Comparison of ENCODE assay signal across 12 cellular contexts in the genomic region with DNA sequence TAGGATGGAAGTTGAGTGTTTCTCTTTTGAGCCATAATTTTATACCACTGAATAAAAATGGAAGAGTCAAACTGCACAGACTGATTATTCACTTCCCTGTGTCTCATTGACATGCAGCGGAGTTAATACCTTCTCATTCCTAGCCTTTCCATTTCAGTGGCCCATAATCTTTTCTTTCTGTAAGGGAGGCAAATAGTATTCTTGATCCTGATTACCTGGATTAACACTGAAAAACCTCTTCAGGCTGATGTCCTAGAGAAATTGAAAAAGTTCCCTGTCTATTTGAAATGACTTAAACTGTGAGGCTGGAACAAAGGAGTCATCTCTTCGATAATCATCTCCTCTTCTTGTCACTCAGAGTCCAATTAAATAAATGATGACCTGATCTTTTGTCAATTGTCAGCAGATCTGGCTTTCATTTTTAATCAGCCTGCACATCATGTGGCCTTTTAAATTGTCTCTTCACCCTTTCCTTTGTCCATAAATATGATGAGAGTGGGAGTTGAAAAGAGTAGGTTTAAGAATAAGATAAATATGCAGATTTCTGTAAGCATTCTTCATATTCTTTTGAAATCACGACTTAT.
DNase-seq lines count a peak whose midpoint lies in the region; ATAC-seq and TF ChIP-seq lines count a peak whose summit lies in the region.
"Had no signal": no experiment of that assay in that cellular context is flagged by ENCODE, and none has a peak within 500 bp of the region (broad histone marks: within the 10 kb centered on the region; RNA-seq: fewer than 3 reads in every experiment).

No MANE protein-coding gene starts in this region.

- H3K9me3 Mint-ChIP-seq in stimulated activated naive CD8-positive, alpha-beta T cell treated with anti-CD3 and anti-CD28 coated beads, Interleukin-15, amount 100 ng/mL, for 72 hours, result no peaks in the 10 kb centered on the region
- H3K9me3 Mint-ChIP-seq in stimulated activated naive CD8-positive, alpha-beta T cell treated with anti-CD3 and anti-CD28 coated beads, Interleukin-15, Interleukin-2, amounts not matched to agents 100 ng/mL and 50 ng/mL, for 24 hours, result no peaks in the 10 kb centered on the region

- no peak overlapping the region for H2AK5ac ChIP-seq in mesendoderm (ENCODE audit: low read length)

- no CpG with 5 or more reads among the region's 3 CpGs for WGBS in mesendoderm (ENCODE audit: extremely low coverage, insufficient coverage, low lambda C conversion rate)

- no peak overlapping the region for H3K27ac Mint-ChIP-seq in stimulated activated naive CD8-positive, alpha-beta T cell treated with anti-CD3 and anti-CD28 coated beads, Interleukin-15, amount 100 ng/mL, for 72 hours
- peak overlapping the region; percentile 79 for H3K27ac Mint-ChIP-seq in stimulated activated naive CD8-positive, alpha-beta T cell treated with anti-CD3 and anti-CD28 coated beads, Interleukin-15, Interleukin-2, amounts not matched to agents 100 ng/mL and 50 ng/mL, for 24 hours
- H3K27ac Mint-ChIP-seq: CD4-positive, CD25-positive, alpha-beta regulatory T cell had no signal

- peak; percentile 55 for ATAC-seq in stimulated activated naive CD8-positive, alpha-beta T cell treated with anti-CD3 and anti-CD28 coated beads, Interleukin-15, Interleukin-2, amounts not matched to agents 100 U/mL and 50 U/mL, for 24 hours
- no peak for ATAC-seq in stimulated activated naive CD8-positive, alpha-beta T cell treated with anti-CD3 and anti-CD28 coated beads, Interleukin-15, amount 100 ng/mL, for 72 hours

- H4K5ac ChIP-seq in mesendoderm (ENCODE audit: low read length), result no peak overlapping the region

- no peaks in the 10 kb centered on the region for H3K79me2 ChIP-seq in mesendoderm (ENCODE audit: control insufficient read depth, insufficient read depth, low read length)

- no peaks in the 10 kb centered on the region for H3K9me3 ChIP-seq in WERI-Rb-1 (ENCODE audit: severe bottlenecking)
- H3K9me3 ChIP-seq: BLaER1 treated with 17β-estradiol and CSF1 and Interleukin-3, amounts not matched to agents 10 nM and 100 nM had no signal

- no peak overlapping the region for H3K4me2 ChIP-seq in mesendoderm (ENCODE audit: low read length)
- H3K4me2 ChIP-seq: BLaER1 treated with 17β-estradiol and CSF1 and Interleukin-3, amounts not matched to agents 10 nM and 100 nM had no signal

- no peaks in the 10 kb centered on the region for H3K27me3 ChIP-seq in mesendoderm (ENCODE audit: insufficient read depth, low read length, poor library complexity)
- H3K27me3 ChIP-seq in WERI-Rb-1 (ENCODE audit: insufficient read depth, low read depth, severe bottlenecking), result no peaks in the 10 kb centered on the region
- H3K27me3 ChIP-seq: BLaER1 treated with 17β-estradiol and CSF1 and Interleukin-3, amounts not matched to agents 10 nM and 100 nM had no signal

- H3K4me1 ChIP-seq in mesendoderm (ENCODE audit: control insufficient read depth, low read depth, low read length), result peaks cover 3% of the 10 kb centered on the region

- no peaks in the 10 kb centered on the region for H3K36me3 ChIP-seq in mesendoderm (ENCODE audit: control insufficient read depth, insufficient read depth, low read length)
- H3K36me3 ChIP-seq in WERI-Rb-1, result no peaks in the 10 kb centered on the region
- H3K36me3 ChIP-seq: BLaER1 treated with 17β-estradiol and CSF1 and Interleukin-3, amounts not matched to agents 10 nM and 100 nM had no signal

- H2BK15ac ChIP-seq in mesendoderm (replicated peaks; ENCODE audit: low read depth), result peak overlapping the region; percentile 36

- peaks cover 3% of the 10 kb centered on the region for H3K4me1 Mint-ChIP-seq in stimulated activated naive CD8-positive, alpha-beta T cell treated with anti-CD3 and anti-CD28 coated beads, Interleukin-15, amount 100 ng/mL, for 72 hours
- peaks cover 20% of the 10 kb centered on the region for H3K4me1 Mint-ChIP-seq in stimulated activated naive CD8-positive, alpha-beta T cell treated with anti-CD3 and anti-CD28 coated beads, Interleukin-15, Interleukin-2, amounts not matched to agents 100 ng/mL and 50 ng/mL, for 24 hours (ENCODE audit: low read depth)
- H3K4me1 Mint-ChIP-seq: CD4-positive, CD25-positive, alpha-beta regulatory T cell had no signal

- no peak overlapping the region for H3K18ac ChIP-seq in mesendoderm (ENCODE audit: low read length)

- H3K9ac ChIP-seq in mesendoderm (ENCODE audit: low read length), result no peak overlapping the region
- H3K9ac ChIP-seq: BLaER1 treated with 17β-estradiol and CSF1 and Interleukin-3, amounts not matched to agents 10 nM and 100 nM had no signal

- no peak for TF ChIP-seq CTCF in WERI-Rb-1 (IDR thresholded peaks at IDR 0.05; ENCODE audit: low read depth, low read length)

- H3K27ac ChIP-seq in mesendoderm (ENCODE audit: low read depth, low read length) (no peak overlapping the region), WERI-Rb-1 (no peak overlapping the region)
- H3K27ac ChIP-seq: BLaER1 treated with 17β-estradiol and CSF1 and Interleukin-3, amounts not matched to agents 10 nM and 100 nM had no signal

- H4K8ac ChIP-seq in mesendoderm (ENCODE audit: low read depth, low read length), result no peak overlapping the region

- no peak overlapping the region for H3K23ac ChIP-seq in mesendoderm (ENCODE audit: low read length)

- DNase-seq in NCI-H82 (lab: John Stamatoyannopoulos, UW), result peak; percentile 29
- no peak for DNase-seq in NCI-H82 treated with DMSO at 0.1 percent for 48 hours (lab: John Stamatoyannopoulos, UW; ENCODE audit: unreplicated experiment)
- DNase-seq in stimulated activated naive CD8-positive, alpha-beta T cell treated with anti-CD3 and anti-CD28 coated beads, Interleukin-15, Interleukin-2, amounts not matched to agents 100 U/mL and 50 U/mL, for 24 hours, result no peak
- no peak for DNase-seq in stimulated activated naive CD8-positive, alpha-beta T cell treated with anti-CD3 and anti-CD28 coated beads, Interleukin-15, amount 100 ng/mL, for 72 hours
- no peak for DNase-seq in mesendoderm
- no peak for DNase-seq in WERI-Rb-1
- DNase-seq in epidermal melanocyte (ENCODE audit: insufficient read length, low spot score), result no peak
- DNase-seq: ACHN; CD4-positive, CD25-positive, alpha-beta regulatory T cell; HCEC 1CT had no signal

- H3K27me3 Mint-ChIP-seq in stimulated activated naive CD8-positive, alpha-beta T cell treated with anti-CD3 and anti-CD28 coated beads, Interleukin-15, amount 100 ng/mL, for 72 hours, result peaks cover 19% of the 10 kb centered on the region
- peaks cover 7% of the 10 kb centered on the region for H3K27me3 Mint-ChIP-seq in stimulated activated naive CD8-positive, alpha-beta T cell treated with anti-CD3 and anti-CD28 coated beads, Interleukin-15, Interleukin-2, amounts not matched to agents 100 ng/mL and 50 ng/mL, for 24 hours

- H3K4ac ChIP-seq in mesendoderm (ENCODE audit: low read depth, low read length), result no peak overlapping the region

- no peak overlapping the region for H3K56ac ChIP-seq in mesendoderm (ENCODE audit: low read length)

- no peaks in the 10 kb centered on the region for H3K36me3 Mint-ChIP-seq in stimulated activated naive CD8-positive, alpha-beta T cell treated with anti-CD3 and anti-CD28 coated beads, Interleukin-15, Interleukin-2, amounts not matched to agents 100 ng/mL and 50 ng/mL, for 24 hours (ENCODE audit: low read depth)
- H3K36me3 Mint-ChIP-seq: CD4-positive, CD25-positive, alpha-beta regulatory T cell had no signal

- no peak overlapping the region for H2BK5ac ChIP-seq in mesendoderm (ENCODE audit: low read length)

- no peak overlapping the region for H3K4me3 Mint-ChIP-seq in stimulated activated naive CD8-positive, alpha-beta T cell treated with anti-CD3 and anti-CD28 coated beads, Interleukin-15, amount 100 ng/mL, for 72 hours
- H3K4me3 Mint-ChIP-seq in stimulated activated naive CD8-positive, alpha-beta T cell treated with anti-CD3 and anti-CD28 coated beads, Interleukin-15, Interleukin-2, amounts not matched to agents 100 ng/mL and 50 ng/mL, for 24 hours, result peak overlapping the region; percentile 20
- H3K4me3 Mint-ChIP-seq: CD4-positive, CD25-positive, alpha-beta regulatory T cell had no signal

- no peak overlapping the region for H3K4me3 ChIP-seq in mesendoderm (ENCODE audit: low read length)
- no peak overlapping the region for H3K4me3 ChIP-seq in WERI-Rb-1 (ENCODE audit: low read depth, low read length)
- H3K4me3 ChIP-seq: BLaER1 treated with 17β-estradiol and CSF1 and Interleukin-3, amounts not matched to agents 10 nM and 100 nM had no signal

- no peak overlapping the region for H2BK120ac ChIP-seq in mesendoderm (ENCODE audit: low read depth, low read length)

- no peaks in the 10 kb centered on the region for H3K79me1 ChIP-seq in mesendoderm (ENCODE audit: low read length)
